25 cellular contexts compared by ENCODE assay signal in genomic region chr2:204060896-204061640, GRCh38.
DNase-seq lines count a peak whose midpoint lies in the region; TF ChIP-seq lines count a peak whose summit lies in the region.
"Had no signal": no experiment of that assay in that cellular context is flagged by ENCODE, and none has a peak within 500 bp of the region (broad histone marks: within the 10 kb centered on the region; RNA-seq: fewer than 3 reads in every experiment).

No MANE protein-coding gene starts in this region.

- TF ChIP-seq EP300 in suprapubic skin (IDR thresholded peaks at IDR 0.05), result no peak

- H4K20me1 ChIP-seq in OCI-LY3 (ENCODE audit: insufficient read depth, low read length) (no peaks in the 10 kb centered on the region), osteoblast (ENCODE audit: insufficient read depth, low read length) (no peaks in the 10 kb centered on the region)

- peak overlapping the region; percentile 81 for H3K4me2 ChIP-seq in OCI-LY3 (ENCODE audit: low read length)
- H3K4me2 ChIP-seq in osteoblast (ENCODE audit: insufficient read depth, low read length), result no peak overlapping the region
- H3K4me2 ChIP-seq: smooth muscle cell had no signal

- H3K4me1 ChIP-seq in OCI-LY3 (ENCODE audit: low read length) (peaks cover 32% of the 10 kb centered on the region), osteoblast (ENCODE audit: insufficient read depth, low read length) (no peaks in the 10 kb centered on the region), suprapubic skin (no peaks in the 10 kb centered on the region)
- H3K4me1 ChIP-seq: adrenal gland, body of pancreas, gastroesophageal sphincter had no signal

- no peaks in the 10 kb centered on the region for H3K79me2 ChIP-seq in OCI-LY3 (ENCODE audit: low read length)
- H3K79me2 ChIP-seq in osteoblast (ENCODE audit: insufficient read depth, low read length), result no peaks in the 10 kb centered on the region

- DNase-seq in DMS 273 (lab: John Stamatoyannopoulos, UW; ENCODE audit: unreplicated experiment) (peak; percentile 89), NCI-H2171 (lab: John Stamatoyannopoulos, UW) (peak; percentile 75), osteoblast (ENCODE audit: insufficient read length, low spot score, missing footprints) (peak; percentile 32), NCI-H1105 (lab: John Stamatoyannopoulos, UW) (no peak), NCI-H345 (lab: John Stamatoyannopoulos, UW) (no peak), suprapubic skin (ENCODE audit: low spot score in 2 of 2) (no peak)
- DNase-seq: activated CD4-positive, alpha-beta T cell treated with anti-CD3 and anti-CD28 coated beads, Interleukin-2, amount 10 ng/mL, durations not matched to agents 24 days and 14 days; activated naive CD4-positive, alpha-beta T cell treated with Interleukin-2 at 50 U/mL for 16 hours; activated T-cell treated with anti-CD3 and anti-CD28 coated beads, Interleukin-2, amount 50 U/mL, for 48 hours; adrenal gland; body of pancreas; dorsolateral prefrontal cortex; EL; islet precursor cell; KBM-7; left ventricle myocardium superior; midbrain; naive thymus-derived CD8-positive, alpha-beta T cell; NCI-H1105 treated with DMSO at 0.1 percent for 48 hours; PC-3; stimulated activated CD4-positive, alpha-beta T cell treated with anti-CD3 and anti-CD28 coated beads, Interleukin-2, amount 100 ng/mL, for 24 hours had no signal

- H3K9me3 ChIP-seq in OCI-LY3 (ENCODE audit: insufficient read depth, low read length), result no peaks in the 10 kb centered on the region
- no peaks in the 10 kb centered on the region for H3K9me3 ChIP-seq in osteoblast (ENCODE audit: low read depth, low read length)
- H3K9me3 ChIP-seq in suprapubic skin, result no peaks in the 10 kb centered on the region
- H3K9me3 ChIP-seq: adrenal gland, body of pancreas, gastroesophageal sphincter had no signal

- H3K36me3 ChIP-seq in OCI-LY3 (replicated peaks; ENCODE audit: low read depth, low read length) (no peaks in the 10 kb centered on the region), osteoblast (ENCODE audit: insufficient read depth, low read length) (no peaks in the 10 kb centered on the region), suprapubic skin (no peaks in the 10 kb centered on the region)
- H3K36me3 ChIP-seq: adrenal gland, gastroesophageal sphincter had no signal

- TF ChIP-seq POLR2A in suprapubic skin (IDR thresholded peaks at IDR 0.05), result no peak

- WGBS in suprapubic skin, result 71% methylated on average over 8 of the region's 8 CpGs

- peak overlapping the region; percentile 79 for H3K27ac ChIP-seq in OCI-LY3 (ENCODE audit: low read length)
- H3K27ac ChIP-seq in osteoblast (ENCODE audit: low read depth, low read length), result no peak overlapping the region
- H3K27ac ChIP-seq in suprapubic skin, result no peak overlapping the region
- H3K27ac ChIP-seq: adrenal gland, body of pancreas, dorsolateral prefrontal cortex, gastroesophageal sphincter had no signal

- H3K27me3 ChIP-seq in OCI-LY3 (ENCODE audit: low read depth, low read length) (no peaks in the 10 kb centered on the region), osteoblast (ENCODE audit: insufficient read depth, low read length) (no peaks in the 10 kb centered on the region), suprapubic skin (no peaks in the 10 kb centered on the region)
- H3K27me3 ChIP-seq: body of pancreas, gastroesophageal sphincter had no signal

- H3K4me3 ChIP-seq in OCI-LY3 (ENCODE audit: low read length) (peak overlapping the region; percentile 56), osteoblast (ENCODE audit: insufficient read depth, low read length) (no peak overlapping the region), suprapubic skin (no peak overlapping the region)
- H3K4me3 ChIP-seq: adrenal gland, body of pancreas, dorsolateral prefrontal cortex, gastroesophageal sphincter, GM12878, smooth muscle cell had no signal

- H3K9ac ChIP-seq in OCI-LY3 (ENCODE audit: low read length), result peak overlapping the region; percentile 49

- TF ChIP-seq CTCF in OCI-LY3 (IDR thresholded peaks at IDR 0.05; ENCODE audit: low read depth, low read length) (no peak), osteoblast (IDR thresholded peaks at IDR 0.05; ENCODE audit: extremely low read depth, low read depth, low read length) (no peak), suprapubic skin (IDR thresholded peaks at IDR 0.05) (no peak)

- H2AFZ ChIP-seq in OCI-LY3 (ENCODE audit: low read depth, low read length) (peak overlapping the region; percentile 89), osteoblast (ENCODE audit: low read length) (no peak overlapping the region)

Comparison
In these comparisons a context has a peak if more than half of its experiments do, and no peak if none do; other contexts are left out.
1. DNase-seq: peak in DMS 273 (single experiment), NCI-H2171 (single experiment) and osteoblast (single experiment); none in NCI-H1105 (single experiment), NCI-H345 (single experiment) and suprapubic skin (0 of 2).